ENCODE assay signal across 11 cellular contexts in genomic region chr5:72065751-72066255, GRCh38. TPM values are rescaled to one million over a fixed set of nuclear protein-coding genes. Genes with fewer than 3 reads are reported as not detected.
DNase-seq lines count a peak whose midpoint lies in the region; ATAC-seq lines count a peak whose summit lies in the region.
"Had no signal": no experiment of that assay in that cellular context is flagged by ENCODE, and none has a peak within 500 bp of the region (broad histone marks: within the 10 kb centered on the region; RNA-seq: fewer than 3 reads in every experiment).

No MANE protein-coding gene starts in this region.

- ATAC-seq in GM19328 (IDR thresholded peaks at IDR 0.05; ENCODE audit: unreplicated experiment) (no peak), GM18867 (IDR thresholded peaks at IDR 0.05; ENCODE audit: unreplicated experiment) (no peak)
- ATAC-seq: activated naive CD8-positive, alpha-beta T cell treated with anti-CD3 and anti-CD28 coated beads, Interleukin-2, amount 50 U/mL, for 24 hours had no signal

- peak; percentile 7 for DNase-seq in Daoy (ENCODE audit: low read depth)
- peak; percentile 76 to 91 for DNase-seq in NCI-H2081 (lab: John Stamatoyannopoulos, UW)
- peak; percentile 69 for DNase-seq in adipocyte (ENCODE audit: low read depth)
- peak; percentile 90 for DNase-seq in left kidney (ENCODE audit: low read depth, low spot score)
- no peak for DNase-seq in COLO668 (lab: John Stamatoyannopoulos, UW; ENCODE audit: unreplicated experiment)
- no peak for DNase-seq in inferior parietal cortex (ENCODE audit: extremely low spot score)
- DNase-seq: activated B cell treated with CpG ODN at 0.5 μM for 24 hours; activated naive CD8-positive, alpha-beta T cell treated with anti-CD3 and anti-CD28 coated beads, Interleukin-2, amount 50 U/mL, for 24 hours had no signal

- H3K4me1 ChIP-seq in adipocyte (ENCODE audit: control insufficient read depth, insufficient read depth, low read length) = peaks cover 27% of the 10 kb centered on the region
- H3K4me1 ChIP-seq: prostate gland had no signal

- no peaks in the 10 kb centered on the region for H3K9me3 ChIP-seq in adipocyte (ENCODE audit: control insufficient read depth, low read length)
- H3K9me3 ChIP-seq: prostate gland had no signal

- peak overlapping the region; percentile 26 for H3K4me3 ChIP-seq in adipocyte (ENCODE audit: low read length)
- H3K4me3 ChIP-seq: prostate gland had no signal

- peak overlapping the region; percentile 10 for H3K9ac ChIP-seq in adipocyte (ENCODE audit: low read length)

- peaks cover 16% of the 10 kb centered on the region for H3K27me3 ChIP-seq in adipocyte (replicated peaks; ENCODE audit: control insufficient read depth, insufficient read depth, low read length)

- no peaks in the 10 kb centered on the region for H3K36me3 ChIP-seq in adipocyte (ENCODE audit: control insufficient read depth, insufficient read depth, low read length, severe bottlenecking)
- H3K36me3 ChIP-seq: prostate gland had no signal

RNA-seq across cellular contexts. Expression of gene MAP1B, which starts 41.5 kb away (rescaled TPM):
- total RNA-seq in Daoy (2014; rRNA removed; shearing (Covaris generic)) = 40.1 and 44.0 TPM in 2 replicates

Comparison
In these comparisons a context has a peak if more than half of its experiments do, and no peak if none do; other contexts are left out.
1. DNase-seq: peak in Daoy (single experiment), NCI-H2081 (2 of 2), adipocyte (single experiment) and left kidney (single experiment); none in COLO668 (single experiment) and inferior parietal cortex (single experiment).